In the genomic region with DNA sequence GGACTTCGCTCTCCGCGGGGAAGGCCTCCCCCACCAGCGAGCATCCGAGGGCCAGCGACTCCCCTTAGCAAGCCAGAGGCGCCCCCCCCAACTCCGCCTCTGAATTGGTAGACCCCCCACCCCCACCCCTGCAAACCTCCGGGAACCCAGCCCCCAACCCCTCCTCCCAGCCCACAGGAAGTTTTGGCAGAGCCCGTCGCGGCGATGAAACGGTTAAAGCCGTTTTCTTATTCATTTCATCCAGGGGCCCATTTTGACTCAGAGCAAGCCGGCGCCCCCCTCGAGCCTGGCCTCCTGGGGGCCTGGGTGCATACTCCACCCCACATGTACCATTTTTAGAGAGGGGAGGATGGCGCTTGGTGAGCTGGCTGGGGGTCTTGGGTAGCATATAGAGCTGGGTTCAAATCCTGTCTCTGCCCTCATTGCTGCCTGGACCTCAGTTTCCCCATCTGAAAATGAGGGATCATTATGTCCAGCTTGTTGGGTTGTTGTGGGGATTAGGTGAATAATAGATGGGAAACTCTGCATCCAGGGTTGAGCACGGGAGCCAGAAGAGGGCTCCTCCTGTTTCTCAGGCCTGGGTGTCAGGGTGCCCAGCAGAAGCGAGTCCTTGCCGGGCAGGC, we compare ENCODE assay signal across 7 cellular contexts. TPM values are rescaled to one million over a fixed set of nuclear protein-coding genes. Genes with fewer than 3 reads are reported as not detected.
DNase-seq lines count a peak whose midpoint lies in the region; ATAC-seq and TF ChIP-seq lines count a peak whose summit lies in the region.

No MANE protein-coding gene starts in this region.

- H3K9ac ChIP-seq in H9 (ENCODE audit: extremely low read depth, insufficient read length, low read length) = no peak overlapping the region

- H3K4me2 ChIP-seq in H9 (ENCODE audit: insufficient read depth, insufficient read length, low read length) = peak overlapping the region; percentile 71

- H3K27me3 ChIP-seq in H9 (ENCODE audit: insufficient read depth, low read length) = no peaks in the 10 kb centered on the region

- H3K14ac ChIP-seq in H9 (ENCODE audit: insufficient read depth, low read length) = no peak overlapping the region

- H3K18ac ChIP-seq in H9 (ENCODE audit: insufficient read length, low read depth, low read length) = no peak overlapping the region

- H2AK5ac ChIP-seq in H9 (ENCODE audit: insufficient read length, low read length) = no peak overlapping the region

- WGBS in H9 (ENCODE audit: extremely low coverage, insufficient read length, low lambda C conversion rate) = no CpG with 5 or more reads among the region's 22 CpGs

- H2BK120ac ChIP-seq in H9 (ENCODE audit: low read depth, low read length, poor library complexity, severe bottlenecking) = no peak overlapping the region

- TF ChIP-seq CTCF in H9 (conservative IDR thresholded peaks at IDR 0.05) = no peak
- TF ChIP-seq CTCF in foreskin fibroblast (IDR thresholded peaks at IDR 0.05; ENCODE audit: low read depth, low read length) = no peak

- H4K20me1 ChIP-seq in H9 (ENCODE audit: control insufficient read depth, insufficient read depth, insufficient read length) = no peaks in the 10 kb centered on the region

- H3T11ph ChIP-seq in H9 (ENCODE audit: low read length) = no peak overlapping the region

- H3K4me3 ChIP-seq in foreskin fibroblast (ENCODE audit: low read depth in 1 of 2, low read length in 2 of 2) = peak overlapping the region; percentile 43 to 54

- H3K9me3 ChIP-seq in H9 (ENCODE audit: control insufficient read depth, low read depth, low read length) = no peaks in the 10 kb centered on the region

- ATAC-seq in GM18502 (IDR thresholded peaks at IDR 0.05; ENCODE audit: poor library complexity, unreplicated experiment) (no peak), GM21390 (IDR thresholded peaks at IDR 0.05; ENCODE audit: unreplicated experiment) (no peak)

- H3K4ac ChIP-seq in H9 (ENCODE audit: low read depth, low read length) = no peak overlapping the region

- H2BK12ac ChIP-seq in H9 (ENCODE audit: insufficient read length, low read depth, low read length) = no peak overlapping the region

- no peak overlapping the region for H2BK15ac ChIP-seq in H9 (ENCODE audit: low read depth, low read length)

- no peak overlapping the region for H2BK5ac ChIP-seq in H9 (ENCODE audit: insufficient read length, low read length)

- DNase-seq in H9 = no peak
- DNase-seq in activated CD4-positive, alpha-beta T cell treated with anti-CD3 and anti-CD28 coated beads, Interleukin-2, amount 50 U/mL, for 48 hours = peak; percentile 76 to 83
- peak in 1 of 2 donors; percentile 32 for DNase-seq in foreskin fibroblast
- peak; percentile 55 for DNase-seq in stimulated activated CD4-positive, alpha-beta T cell treated with anti-CD3 and anti-CD28 coated beads, Interleukin-12 subunit alpha, Interleukin-12 subunit beta, amount 100 ng/mL, for 4 hours
- DNase-seq in cerebellar nuclear complex (lab: John Stamatoyannopoulos, UW) = no peak

- H3K36me3 Mint-ChIP-seq in H9 (ENCODE audit: insufficient read depth in 1 of 3, low read depth in 3 of 3) = no peaks in the 10 kb centered on the region

- H3K9me3 Mint-ChIP-seq in H9 = no peaks in the 10 kb centered on the region

- no peak overlapping the region for H2BK20ac ChIP-seq in H9 (ENCODE audit: low read depth, low read length, poor library complexity, severe bottlenecking)

- H3K4me1 Mint-ChIP-seq in H9 = peaks cover 21 to 24% of the 10 kb centered on the region in 2 experiments

- H3K4me3 Mint-ChIP-seq in H9 = peak overlapping the region; percentile 59 to 74

- no peak overlapping the region for H3K56ac ChIP-seq in H9 (ENCODE audit: insufficient read length, low read depth, low read length)

- H4K91ac ChIP-seq in H9 (ENCODE audit: insufficient read length, low read depth, low read length) = no peak overlapping the region

- peaks cover 4% of the 10 kb centered on the region for H3K4me1 ChIP-seq in H9 (ENCODE audit: insufficient read depth, low read length)

- no peak overlapping the region for H2AFZ ChIP-seq in H9 (ENCODE audit: low read length)

- no peak overlapping the region for H4K8ac ChIP-seq in H9 (replicated peaks; ENCODE audit: insufficient read length, low read depth, low read length)

- H3K23me2 ChIP-seq in H9 (ENCODE audit: insufficient read length, low read depth, low read length, poor library complexity, severe bottlenecking) = peaks cover 15% of the 10 kb centered on the region

- H4K5ac ChIP-seq in H9 (ENCODE audit: insufficient read length, low read depth, low read length) = no peak overlapping the region

- H3K79me1 ChIP-seq in H9 (ENCODE audit: insufficient read depth, low read depth, low read length, poor library complexity, severe bottlenecking) = no peaks in the 10 kb centered on the region

- no peaks in the 10 kb centered on the region; the same call in 1 of the 2 replicates for H3K27me3 Mint-ChIP-seq in H9 (ENCODE audit: low read depth)

- H3K23ac ChIP-seq in H9 (ENCODE audit: insufficient read length, low read depth, low read length) = no peak overlapping the region

- peak overlapping the region in 2 of 3 experiments; percentile 28 to 34; a peak in 1 of 7 replicates for H3K27ac Mint-ChIP-seq in H9

- no peak overlapping the region for H3K27ac ChIP-seq in H9 (ENCODE audit: insufficient read length, low read depth, low read length)

- no peaks in the 10 kb centered on the region for H3K79me2 ChIP-seq in H9 (ENCODE audit: insufficient read depth, low read length)

RNA-seq across cellular contexts. Expression of gene JUNB, which starts 7.9 kb away (rescaled TPM):
- 15.9 and 18.0 TPM in 2 replicates for total RNA-seq in H9 (2021)

RNA-seq across cellular contexts. Expression of gene HOOK2, which starts 8.0 kb away (rescaled TPM):
- total RNA-seq in H9 (2021) = 56.8 and 64.7 TPM in 2 replicates

RNA-seq across cellular contexts. Expression of gene PRDX2, which starts 18.3 kb away (rescaled TPM):
- total RNA-seq in H9 (2021) = 468 and 485 TPM in 2 replicates

RNA-seq across cellular contexts. Expression of gene THSD8, which starts 18.5 kb away (rescaled TPM):
- 45.8 and 48.1 TPM in 2 replicates for total RNA-seq in H9 (2021)

RNA-seq across cellular contexts. Expression of gene RNASEH2A, which starts 23.0 kb away (rescaled TPM):
- total RNA-seq in H9 (2021) = 79.5 and 86.0 TPM in 2 replicates

Comparison
In these comparisons a context has a peak if more than half of its experiments do, and no peak if none do; other contexts are left out.
1. DNase-seq: peak in activated CD4-positive, alpha-beta T cell treated with anti-CD3 and anti-CD28 coated beads, Interleukin-2, amount 50 U/mL, for 48 hours (2 of 2) and stimulated activated CD4-positive, alpha-beta T cell treated with anti-CD3 and anti-CD28 coated beads, Interleukin-12 subunit alpha, Interleukin-12 subunit beta, amount 100 ng/mL, for 4 hours (single experiment); none in H9 (single experiment) and cerebellar nuclear complex (0 of 2).